Comparison of ENCODE assay signal across 17 cellular contexts in the genomic region with DNA sequence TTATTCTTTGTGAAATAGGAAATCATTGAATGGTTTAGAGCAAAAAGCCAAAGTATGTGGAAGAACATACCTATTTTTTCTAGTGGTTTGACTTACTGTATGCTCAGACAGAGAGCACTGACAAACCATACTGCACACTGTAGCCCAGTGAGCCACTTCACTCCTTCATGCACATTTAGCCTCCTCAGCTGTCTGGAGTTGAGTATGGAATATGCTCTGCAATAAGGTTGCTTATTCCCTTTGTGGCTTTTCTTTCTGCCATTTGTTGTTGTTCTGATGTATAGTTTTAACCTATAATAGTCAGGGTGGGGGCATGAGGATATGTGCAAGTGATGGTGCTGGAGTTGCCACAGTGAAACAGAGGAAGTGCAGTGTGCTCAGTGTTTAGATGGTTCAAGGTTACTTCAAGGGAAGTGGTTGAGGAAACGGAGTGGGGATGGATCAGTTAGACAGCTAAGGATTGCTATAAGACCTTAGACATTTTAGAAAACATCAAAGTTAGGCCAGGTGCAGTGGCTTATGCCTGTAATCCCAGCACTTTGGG.
DNase-seq lines count a peak whose midpoint lies in the region; ATAC-seq and TF ChIP-seq lines count a peak whose summit lies in the region.
"Had no signal": no experiment of that assay in that cellular context is flagged by ENCODE, and none has a peak within 500 bp of the region (broad histone marks: within the 10 kb centered on the region; RNA-seq: fewer than 3 reads in every experiment).

No MANE protein-coding gene starts in this region.

- H3K4me1 ChIP-seq in thyroid gland, result peaks cover 5 to 10% of the 10 kb centered on the region in 2 donors

- H3K36me3 ChIP-seq in thyroid gland, result no peaks in the 10 kb centered on the region

- no peak overlapping the region for H3K27ac ChIP-seq in thyroid gland
- H3K27ac ChIP-seq: Peyer's patch had no signal

- H3K4me1 Mint-ChIP-seq in activated CD4-positive, alpha-beta T cell treated with anti-CD3 and anti-CD28 coated beads for 36 hours, result peaks cover 82% of the 10 kb centered on the region
- peaks cover 72% of the 10 kb centered on the region for H3K4me1 Mint-ChIP-seq in activated naive CD8-positive, alpha-beta T cell treated with anti-CD3 and anti-CD28 coated beads, Interleukin-2, amount 50 U/mL, for 24 hours
- H3K4me1 Mint-ChIP-seq in stimulated activated effector memory CD8-positive, alpha-beta T cell treated with anti-CD3 and anti-CD28 coated beads, Interleukin-12 subunit alpha, Interleukin-12 subunit beta, amount 100 ng/mL, for 72 hours, result peaks cover 74% of the 10 kb centered on the region

- no peak for TF ChIP-seq POLR2A in thyroid gland (IDR thresholded peaks at IDR 0.05)

- CTCF ChIA-PET in activated CD4-positive, alpha-beta T cell treated with anti-CD3 and anti-CD28 coated beads for 36 hours (lab: Charles Lee), result interaction anchor here (0.6 kb wide), 1 partner anchor 10 kb away, joined by 3 read pairs; no protein-coding TSS in a partner anchor

- no peak for DNase-seq in activated CD4-positive, alpha-beta T cell treated with anti-CD3 and anti-CD28 coated beads for 36 hours
- no peak for DNase-seq in activated CD4-positive, alpha-beta T cell treated with anti-CD3 and anti-CD28 coated beads, Interleukin-2, amount 50 U/mL, for 48 hours
- DNase-seq in MV-4-11 (lab: John Stamatoyannopoulos, UW) (peak; percentile 32), NCI-H1417 (lab: John Stamatoyannopoulos, UW) (no peak), thyroid gland (no peak)
- no peak for DNase-seq in activated naive CD8-positive, alpha-beta T cell treated with anti-CD3 and anti-CD28 coated beads, Interleukin-2, amount 50 U/mL, for 24 hours
- DNase-seq in stimulated activated effector memory CD8-positive, alpha-beta T cell treated with anti-CD3 and anti-CD28 coated beads, Interleukin-12 subunit alpha, Interleukin-12 subunit beta, amount 100 ng/mL, for 72 hours (ENCODE audit: low spot score in 2 of 2), result no peak
- DNase-seq: activated CD4-positive, CD25-positive, alpha-beta regulatory T cell treated with anti-CD3 and anti-CD28 coated beads, Interleukin-2, amount 50 U/mL, for 72 hours; activated gamma-delta T cell; foreskin fibroblast; NCI-H446 treated with DMSO at 0.1 percent for 48 hours; Peyer's patch; right cardiac atrium; stimulated activated CD4-positive, alpha-beta T cell treated with anti-CD3 and anti-CD28 coated beads, Interleukin-4, amount 100 ng/mL, for 1 hour; SW 1271 had no signal

- no peak overlapping the region for H3K4me3 ChIP-seq in thyroid gland (replicated peaks in 1 of 3)
- H3K4me3 ChIP-seq: GM23338, Peyer's patch had no signal

- TF ChIP-seq CTCF in thyroid gland (IDR thresholded peaks at IDR 0.05), result no peak

- ATAC-seq in activated CD4-positive, alpha-beta T cell treated with anti-CD3 and anti-CD28 coated beads for 36 hours, result peak; percentile 59
- peak; percentile 44 for ATAC-seq in activated naive CD8-positive, alpha-beta T cell treated with anti-CD3 and anti-CD28 coated beads, Interleukin-2, amount 50 U/mL, for 24 hours
- peak; percentile 71 for ATAC-seq in stimulated activated effector memory CD8-positive, alpha-beta T cell treated with anti-CD3 and anti-CD28 coated beads, Interleukin-12 subunit alpha, Interleukin-12 subunit beta, amount 100 ng/mL, for 72 hours
- no peak for ATAC-seq in GM18870 (IDR thresholded peaks at IDR 0.05; ENCODE audit: unreplicated experiment)
- ATAC-seq: GM23338, right cardiac atrium had no signal

- intact Hi-C loops in activated CD4-positive, alpha-beta T cell treated with anti-CD3 and anti-CD28 coated beads for 36 hours (cut with DNase I, micrococcal nuclease), result no loop called here
- intact Hi-C loops in thyroid gland (cut with DNase I), result no loop called here

- H3K9me3 ChIP-seq in thyroid gland, result no peaks in the 10 kb centered on the region
- H3K9me3 ChIP-seq: Peyer's patch had no signal

- H3K27me3 Mint-ChIP-seq in activated CD4-positive, alpha-beta T cell treated with anti-CD3 and anti-CD28 coated beads for 36 hours, result no peaks in the 10 kb centered on the region
- H3K27me3 Mint-ChIP-seq in activated naive CD8-positive, alpha-beta T cell treated with anti-CD3 and anti-CD28 coated beads, Interleukin-2, amount 50 U/mL, for 24 hours, result no peaks in the 10 kb centered on the region

- H3K27ac Mint-ChIP-seq in activated CD4-positive, alpha-beta T cell treated with anti-CD3 and anti-CD28 coated beads for 36 hours, result peak overlapping the region; percentile 87
- H3K27ac Mint-ChIP-seq in activated naive CD8-positive, alpha-beta T cell treated with anti-CD3 and anti-CD28 coated beads, Interleukin-2, amount 50 U/mL, for 24 hours, result peak overlapping the region; percentile 77
- peak overlapping the region; percentile 65 for H3K27ac Mint-ChIP-seq in stimulated activated effector memory CD8-positive, alpha-beta T cell treated with anti-CD3 and anti-CD28 coated beads, Interleukin-12 subunit alpha, Interleukin-12 subunit beta, amount 100 ng/mL, for 72 hours
- H3K27ac Mint-ChIP-seq: GM23338 had no signal

- 85 to 89% methylated on average over 1 of the region's 1 CpG for WGBS in thyroid gland, 2 donors

- peaks cover 3% of the 10 kb centered on the region for H3K9me3 Mint-ChIP-seq in activated CD4-positive, alpha-beta T cell treated with anti-CD3 and anti-CD28 coated beads for 36 hours (ENCODE audit: low read depth)
- no peaks in the 10 kb centered on the region for H3K9me3 Mint-ChIP-seq in activated naive CD8-positive, alpha-beta T cell treated with anti-CD3 and anti-CD28 coated beads, Interleukin-2, amount 50 U/mL, for 24 hours
- H3K9me3 Mint-ChIP-seq in stimulated activated effector memory CD8-positive, alpha-beta T cell treated with anti-CD3 and anti-CD28 coated beads, Interleukin-12 subunit alpha, Interleukin-12 subunit beta, amount 100 ng/mL, for 72 hours, result no peaks in the 10 kb centered on the region

- H3K36me3 Mint-ChIP-seq in activated CD4-positive, alpha-beta T cell treated with anti-CD3 and anti-CD28 coated beads for 36 hours (ENCODE audit: low read depth), result peaks cover 68% of the 10 kb centered on the region
- H3K36me3 Mint-ChIP-seq in activated naive CD8-positive, alpha-beta T cell treated with anti-CD3 and anti-CD28 coated beads, Interleukin-2, amount 50 U/mL, for 24 hours (ENCODE audit: low read depth), result peaks cover 61% of the 10 kb centered on the region
- H3K36me3 Mint-ChIP-seq in stimulated activated effector memory CD8-positive, alpha-beta T cell treated with anti-CD3 and anti-CD28 coated beads, Interleukin-12 subunit alpha, Interleukin-12 subunit beta, amount 100 ng/mL, for 72 hours, result peaks cover 97% of the 10 kb centered on the region

- no peaks in the 10 kb centered on the region for H3K27me3 ChIP-seq in thyroid gland
- H3K27me3 ChIP-seq: Peyer's patch had no signal

- H3K4me3 Mint-ChIP-seq in activated CD4-positive, alpha-beta T cell treated with anti-CD3 and anti-CD28 coated beads for 36 hours, result no peak overlapping the region
- H3K4me3 Mint-ChIP-seq in activated naive CD8-positive, alpha-beta T cell treated with anti-CD3 and anti-CD28 coated beads, Interleukin-2, amount 50 U/mL, for 24 hours, result no peak overlapping the region
- no peak overlapping the region for H3K4me3 Mint-ChIP-seq in stimulated activated effector memory CD8-positive, alpha-beta T cell treated with anti-CD3 and anti-CD28 coated beads, Interleukin-12 subunit alpha, Interleukin-12 subunit beta, amount 100 ng/mL, for 72 hours
- H3K4me3 Mint-ChIP-seq: GM23338 had no signal

- POLR2A ChIA-PET in activated CD4-positive, alpha-beta T cell treated with anti-CD3 and anti-CD28 coated beads for 36 hours (lab: Charles Lee), result no interaction called here
